22 cellular contexts compared by ENCODE assay signal in genomic region chr16:5900046-5900445, GRCh38.
DNase-seq lines count a peak whose midpoint lies in the region; ATAC-seq, FAIRE-seq and TF ChIP-seq lines count a peak whose summit lies in the region.
"Had no signal": no experiment of that assay in that cellular context is flagged by ENCODE, and none has a peak within 500 bp of the region (broad histone marks: within the 10 kb centered on the region; RNA-seq: fewer than 3 reads in every experiment).

No MANE protein-coding gene starts in this region.

- peaks cover 9% of the 10 kb centered on the region for H3K4me1 Mint-ChIP-seq in Calu3 (ENCODE audit: low read depth, unreplicated experiment)
- H3K4me1 Mint-ChIP-seq: B cell had no signal

- intact Hi-C loops in Calu3 (cut with micrococcal nuclease; ENCODE audit: unreplicated experiment): no loop called here

- H3K9me3 Mint-ChIP-seq in Calu3 (ENCODE audit: low read depth, unreplicated experiment): no peaks in the 10 kb centered on the region
- H3K9me3 Mint-ChIP-seq: GM23338 had no signal

- no peaks in the 10 kb centered on the region for H3K27me3 Mint-ChIP-seq in Calu3 (ENCODE audit: unreplicated experiment)
- H3K27me3 Mint-ChIP-seq: B cell; CD4-positive, alpha-beta T cell had no signal

- CTCF ChIA-PET in Calu3 (lab: Charles Lee): no interaction called here

- DNase-seq in Calu3 (peak; percentile 35), RCC 7860 (ENCODE audit: low spot score) (peak; percentile 25), astrocyte of the hippocampus (ENCODE audit: low read depth, low spot score) (peak; percentile 46), kidney glomerular epithelial cell (lab: John Stamatoyannopoulos, UW) (peak; percentile 17), SIG-M5 treated with dmso at 0.1 percent for 504 hours (lab: John Stamatoyannopoulos, UW; ENCODE audit: unreplicated experiment) (no peak), NCI-H510A treated with DMSO at 0.1 percent for 48 hours (lab: John Stamatoyannopoulos, UW) (no peak)
- no peak for DNase-seq in activated CD8-positive, alpha-beta memory T cell treated with anti-CD3 and anti-CD28 coated beads, Interleukin-2, amount 50 U/mL, for 4 hours
- DNase-seq: ACHN; C1 segment of cervical spinal cord; CD4-positive, alpha-beta T cell; DMS153; DMS79 treated with DMSO at 0.1 percent for 48 hours; EL; H7 had no signal

- no peak for FAIRE-seq in RCC 7860 (lab: Jason Lieb, UNC)
- FAIRE-seq: D721Med, G401.6, GM12891, HepG2, HTR-8/SVneo had no signal

- no TSS peak for BruUV-seq in Calu3 (replicated peaks; lab: Mats Ljungman, UMichigan)

- no peaks in the 10 kb centered on the region for H3K36me3 Mint-ChIP-seq in Calu3 (ENCODE audit: insufficient read depth, unreplicated experiment)

- no peak for TF ChIP-seq CTCF in Calu3 (IDR thresholded peaks at IDR 0.05; ENCODE audit: unreplicated experiment)

- H3K27ac Mint-ChIP-seq in Calu3 (ENCODE audit: unreplicated experiment): no peak overlapping the region
- H3K27ac Mint-ChIP-seq: B cell; CD4-positive, alpha-beta T cell; GM23338 had no signal

- H3K4me3 Mint-ChIP-seq in Calu3 (ENCODE audit: low read depth, unreplicated experiment): no peak overlapping the region
- H3K4me3 Mint-ChIP-seq: B cell; CD4-positive, alpha-beta T cell; GM23338 had no signal

- ATAC-seq in HG03378 (IDR thresholded peaks at IDR 0.05; ENCODE audit: unreplicated experiment): no peak
- ATAC-seq: GM23338, HepG2 had no signal

Comparison
In these comparisons a context has a peak if more than half of its experiments do, and no peak if none do; other contexts are left out.
1. DNase-seq: peak in Calu3 (single experiment), RCC 7860 (single experiment), astrocyte of the hippocampus (single experiment) and kidney glomerular epithelial cell (single experiment); none in SIG-M5 treated with dmso at 0.1 percent for 504 hours (single experiment), activated CD8-positive, alpha-beta memory T cell treated with anti-CD3 and anti-CD28 coated beads, Interleukin-2, amount 50 U/mL, for 4 hours (single experiment) and NCI-H510A treated with DMSO at 0.1 percent for 48 hours (single experiment).